Comparison of ENCODE assay signal across 27 cellular contexts in genomic region chr7:150803161-150803860, GRCh38. TPM values are rescaled to one million over a fixed set of nuclear protein-coding genes. Genes with fewer than 3 reads are reported as not detected.
DNase-seq lines count a peak whose midpoint lies in the region; ATAC-seq and TF ChIP-seq lines count a peak whose summit lies in the region.
"Had no signal": no experiment of that assay in that cellular context is flagged by ENCODE, and none has a peak within 500 bp of the region (broad histone marks: within the 10 kb centered on the region; RNA-seq: fewer than 3 reads in every experiment).

No MANE protein-coding gene starts in this region.

- no peak overlapping the region for H3K4me2 ChIP-seq in mammary epithelial cell (ENCODE audit: insufficient read depth, low read depth, low read length)
- H3K4me2 ChIP-seq: neural progenitor cell had no signal

- H4K20me1 ChIP-seq in mammary epithelial cell (ENCODE audit: insufficient read depth, low read length): no peaks in the 10 kb centered on the region

- H3K4me3 ChIP-seq in mucosa of descending colon: no peak overlapping the region
- no peak overlapping the region for H3K4me3 ChIP-seq in mammary epithelial cell (replicated peaks in 1 of 3; ENCODE audit: insufficient read depth in 1 of 3, low read depth in 2 of 3, low read length in 3 of 3)
- H3K4me3 ChIP-seq: esophagus squamous epithelium, K562, lung, neural progenitor cell, tibial nerve had no signal

- dilution Hi-C loops in mammary epithelial cell (cut with HindIII; ENCODE audit: low sequenced_read_pairs): no loop called here

- no peaks in the 10 kb centered on the region for H3K36me3 ChIP-seq in mucosa of descending colon (ENCODE audit: low read depth)
- H3K36me3 ChIP-seq in mammary epithelial cell (ENCODE audit: insufficient read depth, low read length): no peaks in the 10 kb centered on the region
- H3K36me3 ChIP-seq: breast epithelium, neural progenitor cell had no signal

- H3K79me2 ChIP-seq in mammary epithelial cell (ENCODE audit: insufficient read depth, low read length): no peaks in the 10 kb centered on the region

- 76% methylated on average over 10 of the region's 10 CpGs for WGBS in mammary epithelial cell (ENCODE audit: low coverage, missing lambda C conversion rate)

- in situ Hi-C loops in mammary epithelial cell (cut with MboI; ENCODE audit: low sequenced_read_pairs in 2 of 2): no loop called here

- H3K27ac ChIP-seq in mammary epithelial cell (ENCODE audit: insufficient read depth, low read depth, low read length): no peak overlapping the region
- H3K27ac ChIP-seq: esophagus squamous epithelium, neural progenitor cell, VCaP had no signal

- DNase-seq in NCI-H2196 (lab: John Stamatoyannopoulos, UW; ENCODE audit: unreplicated experiment) (peak; percentile 9), NCI-H2196 treated with DMSO at 0.1 percent for 48 hours (lab: John Stamatoyannopoulos, UW; ENCODE audit: unreplicated experiment) (no peak), DMS153 treated with DMSO at 0.1 percent for 48 hours (lab: John Stamatoyannopoulos, UW; ENCODE audit: unreplicated experiment) (peak; percentile 56), NCI-H748 (lab: John Stamatoyannopoulos, UW; ENCODE audit: unreplicated experiment) (peak; percentile 91), mucosa of descending colon (peak in 2 of 3 donors; percentile 51 to 70), NCI-H226 (no peak), mammary epithelial cell (no peak), AML-193 (lab: John Stamatoyannopoulos, UW) (no peak)
- DNase-seq: 8988T; activated CD4-positive, alpha-beta T cell treated with anti-CD3 and anti-CD28 coated beads, Interleukin-2, amount 10 ng/mL, durations not matched to agents 7 days and 5 days; activated CD8-positive, alpha-beta memory T cell treated with anti-CD3 and anti-CD28 coated beads, Interleukin-2, amount 10 ng/mL, durations not matched to agents 7 days and 5 days; activated naive CD4-positive, alpha-beta T cell treated with anti-CD3 and anti-CD28 coated beads, Interleukin-2, amount 50 U/mL, for 16 hours; amygdala; esophagus squamous epithelium; GOT3; hypothalamus; MM.1S; NCI-H187 treated with DMSO at 0.1 percent for 48 hours had no signal

- CTCF ChIA-PET in mammary epithelial cell (lab: Charles Lee; ENCODE audit: low non-redundant PET): interaction anchor here (0.6 kb wide), 1 partner anchor 38 kb away, joined by 5 read pairs; no protein-coding TSS in a partner anchor

- H3K9ac ChIP-seq in mammary epithelial cell (ENCODE audit: insufficient read depth, low read length): no peak overlapping the region
- H3K9ac ChIP-seq: neural progenitor cell had no signal

- peaks cover 31% of the 10 kb centered on the region for H3K27me3 ChIP-seq in mammary epithelial cell (ENCODE audit: insufficient read depth, low read length)

- peaks cover 15% of the 10 kb centered on the region for H3K4me1 ChIP-seq in mucosa of descending colon (ENCODE audit: low read depth)
- no peaks in the 10 kb centered on the region for H3K4me1 ChIP-seq in mammary epithelial cell (ENCODE audit: insufficient read depth, low read length)
- H3K4me1 ChIP-seq: breast epithelium, neural progenitor cell had no signal

- H2AFZ ChIP-seq in mammary epithelial cell (ENCODE audit: low read depth, low read length): no peak overlapping the region
- H2AFZ ChIP-seq: neural progenitor cell had no signal

- BruUV-seq in mammary epithelial cell (replicated peaks; lab: Mats Ljungman, UMichigan): no TSS peak

- H3K9me3 ChIP-seq in mucosa of descending colon: peaks cover 9% of the 10 kb centered on the region
- no peaks in the 10 kb centered on the region for H3K9me3 ChIP-seq in mammary epithelial cell (replicated peaks; ENCODE audit: insufficient read depth, low read length)

- TF ChIP-seq CTCF in mucosa of descending colon (IDR thresholded peaks at IDR 0.05): no peak
- no peak for TF ChIP-seq CTCF in mammary epithelial cell (conservative IDR thresholded peaks at IDR 0.05 in 1 of 2, IDR thresholded peaks at IDR 0.05 in 1 of 2; ENCODE audit: extremely low read depth in 1 of 2, insufficient read depth in 1 of 2, low read depth in 1 of 2, low read length in 2 of 2)

- intact Hi-C loops in mucosa of descending colon (cut with DNase I, micrococcal nuclease) (no loop called here), mammary epithelial cell (cut with micrococcal nuclease) (no loop called here)

- ATAC-seq in mucosa of descending colon: peak; percentile 16
- ATAC-seq: activated CD8-positive, alpha-beta memory T cell treated with anti-CD3 and anti-CD28 coated beads, Interleukin-2, amount 10 ng/mL, durations not matched to agents 7 days and 5 days; K562 had no signal

RNA-seq across cellular contexts. Expression of gene TMEM176A, which starts 2.7 kb away (rescaled TPM):
- 100 to 1,000 TPM; 178 to 282 (median 245) TPM for total RNA-seq in mucosa of descending colon
- total RNA-seq in mammary epithelial cell: not detected
- not detected for polyA plus RNA-seq in mammary epithelial cell
- polyA minus RNA-seq in mammary epithelial cell: not detected
- total RNA-seq: activated CD4-positive, alpha-beta T cell treated with anti-CD3 and anti-CD28 coated beads, Interleukin-2, amount 10 ng/mL, durations not matched to agents 7 days and 5 days; activated CD8-positive, alpha-beta memory T cell treated with anti-CD3 and anti-CD28 coated beads, Interleukin-2, amount 10 ng/mL, durations not matched to agents 7 days and 5 days; activated T-helper 1 cell treated with anti-CD3 and anti-CD28 coated beads, Interleukin-12 subunit alpha, Interleukin-12 subunit beta, Interleukin-2, Interleukin-4 antibody, amounts not matched to agents 30 ng/mL and 10 ng/mL and 1 ng/mL, durations not matched to agents 14 hours and 24 hours and 36 hours; OCI-LY7 had no signal
- polyA plus RNA-seq: K562 had no signal

RNA-seq across cellular contexts. Expression of gene TMEM176B, which starts 3.1 kb away (rescaled TPM):
- total RNA-seq in mucosa of descending colon: 100 to 1,000 TPM; 210 to 401 (median 338) TPM
- total RNA-seq in mammary epithelial cell: under 1 TPM in 1 of 2 donors, not detected in 1; 0.17 TPM
- polyA plus RNA-seq in mammary epithelial cell: not detected
- not detected for polyA minus RNA-seq in mammary epithelial cell
- total RNA-seq: activated CD4-positive, alpha-beta T cell treated with anti-CD3 and anti-CD28 coated beads, Interleukin-2, amount 10 ng/mL, durations not matched to agents 7 days and 5 days; activated CD8-positive, alpha-beta memory T cell treated with anti-CD3 and anti-CD28 coated beads, Interleukin-2, amount 10 ng/mL, durations not matched to agents 7 days and 5 days; activated T-helper 1 cell treated with anti-CD3 and anti-CD28 coated beads, Interleukin-12 subunit alpha, Interleukin-12 subunit beta, Interleukin-2, Interleukin-4 antibody, amounts not matched to agents 30 ng/mL and 10 ng/mL and 1 ng/mL, durations not matched to agents 14 hours and 24 hours and 36 hours had no signal

RNA-seq across cellular contexts. Expression of gene AOC1, which starts 49.0 kb away (rescaled TPM):
- 100 to 1,000 TPM; 249 to 756 (median 606) TPM for total RNA-seq in mucosa of descending colon
- total RNA-seq in mammary epithelial cell: not detected
- polyA plus RNA-seq in mammary epithelial cell: not detected
- polyA minus RNA-seq in mammary epithelial cell: not detected
- total RNA-seq: activated CD4-positive, alpha-beta T cell treated with anti-CD3 and anti-CD28 coated beads, Interleukin-2, amount 10 ng/mL, durations not matched to agents 7 days and 5 days; activated CD8-positive, alpha-beta memory T cell treated with anti-CD3 and anti-CD28 coated beads, Interleukin-2, amount 10 ng/mL, durations not matched to agents 7 days and 5 days; activated T-helper 1 cell treated with anti-CD3 and anti-CD28 coated beads, Interleukin-12 subunit alpha, Interleukin-12 subunit beta, Interleukin-2, Interleukin-4 antibody, amounts not matched to agents 30 ng/mL and 10 ng/mL and 1 ng/mL, durations not matched to agents 14 hours and 24 hours and 36 hours; frontal cortex; K562; OCI-LY7; tibial nerve had no signal
- polyA plus RNA-seq: K562 had no signal

Comparison
In these comparisons a context has a peak if more than half of its experiments do, and no peak if none do; other contexts are left out.
1. DNase-seq: peak in NCI-H2196 (single experiment), DMS153 treated with DMSO at 0.1 percent for 48 hours (single experiment), NCI-H748 (single experiment) and mucosa of descending colon (2 of 3); none in NCI-H2196 treated with DMSO at 0.1 percent for 48 hours (single experiment), NCI-H226 (single experiment), mammary epithelial cell (single experiment) and AML-193 (0 of 2).
2. RNA of gene TMEM176A, which starts 2.7 kb away (total RNA-seq): 178 to 282 TPM in mucosa of descending colon; not detected in mammary epithelial cell; every median in the first group is over 100 times any median in the second.
3. RNA of gene TMEM176B, which starts 3.1 kb away (total RNA-seq): 210 to 401 TPM in mucosa of descending colon; 0.17 TPM in mammary epithelial cell; every median in the first group is over 100 times any median in the second.
4. RNA of gene AOC1, which starts 49.0 kb away (total RNA-seq): 249 to 756 TPM in mucosa of descending colon; not detected in mammary epithelial cell; every median in the first group is over 100 times any median in the second.